Comparison of ENCODE assay signal across 23 cellular contexts in genomic region chr3:168876346-168877035, GRCh38.
DNase-seq lines count a peak whose midpoint lies in the region; ATAC-seq, FAIRE-seq and TF ChIP-seq lines count a peak whose summit lies in the region.
"Had no signal": no experiment of that assay in that cellular context is flagged by ENCODE, and none has a peak within 500 bp of the region (broad histone marks: within the 10 kb centered on the region; RNA-seq: fewer than 3 reads in every experiment).

No MANE protein-coding gene starts in this region.

- H3K27me3 Mint-ChIP-seq in astrocyte (ENCODE audit: low read depth, unreplicated experiment) (no peaks in the 10 kb centered on the region), mesothelial cell of epicardium (ENCODE audit: low read depth) (no peaks in the 10 kb centered on the region)
- H3K27me3 Mint-ChIP-seq: activated T-cell treated with anti-CD3 and anti-CD28 coated beads, Interleukin-2, amount 50 U/mL, for 24 hours; central memory CD8-positive, alpha-beta T cell had no signal

- FAIRE-seq in astrocyte (lab: Jason Lieb, UNC): no peak
- FAIRE-seq: urothelium cell line had no signal

- H3K27me3 ChIP-seq in heart right ventricle (no peaks in the 10 kb centered on the region), astrocyte (ENCODE audit: insufficient read depth, low read length) (no peaks in the 10 kb centered on the region)
- H3K27me3 ChIP-seq: BLaER1 treated with 17β-estradiol and CSF1 and Interleukin-3, amounts not matched to agents 10 nM and 100 nM had no signal

- H3K9me3 Mint-ChIP-seq in astrocyte (ENCODE audit: unreplicated experiment) (no peaks in the 10 kb centered on the region), mesothelial cell of epicardium (no peaks in the 10 kb centered on the region)
- H3K9me3 Mint-ChIP-seq: activated T-cell treated with anti-CD3 and anti-CD28 coated beads, Interleukin-2, amount 50 U/mL, for 24 hours had no signal

- H3K9ac ChIP-seq in astrocyte (ENCODE audit: low read length): no peak overlapping the region
- H3K9ac ChIP-seq: BLaER1 treated with 17β-estradiol and CSF1 and Interleukin-3, amounts not matched to agents 10 nM and 100 nM had no signal

- H2AFZ ChIP-seq in astrocyte (ENCODE audit: low read depth, low read length): no peak overlapping the region

- no peaks in the 10 kb centered on the region for H3K36me3 ChIP-seq in heart right ventricle
- no peaks in the 10 kb centered on the region for H3K36me3 ChIP-seq in astrocyte (ENCODE audit: insufficient read depth, low read length)
- H3K36me3 ChIP-seq: BLaER1 treated with 17β-estradiol and CSF1 and Interleukin-3, amounts not matched to agents 10 nM and 100 nM had no signal

- TF ChIP-seq CTCF in heart right ventricle (IDR thresholded peaks at IDR 0.05): no peak
- TF ChIP-seq CTCF in astrocyte (IDR thresholded peaks at IDR 0.05; ENCODE audit: insufficient read depth, low read depth, low read length): no peak
- TF ChIP-seq CTCF in mesothelial cell of epicardium (IDR thresholded peaks at IDR 0.05; ENCODE audit: unreplicated experiment): no peak
- TF ChIP-seq CTCF in coronary artery (IDR thresholded peaks at IDR 0.05): no peak

- peaks cover 0 to 46% (median 8%) of the 10 kb centered on the region in 9 donors for H3K4me1 ChIP-seq in heart right ventricle
- peaks cover 16% of the 10 kb centered on the region for H3K4me1 ChIP-seq in astrocyte (ENCODE audit: insufficient read depth, low read length)
- H3K4me1 ChIP-seq: BLaER1 treated with 17β-estradiol and CSF1 and Interleukin-3, amounts not matched to agents 10 nM and 100 nM had no signal

- DNase-seq in heart right ventricle (peak in 1 of 2 donors; percentile 35), Right ventricle myocardium superior (no peak), astrocyte (ENCODE audit: low read depth) (peak; percentile 79), mesothelial cell of epicardium (ENCODE audit: low spot score in 2 of 2, unreplicated experiment in 2 of 2) (no peak), RPMI8226 (no peak), C1 segment of cervical spinal cord (lab: John Stamatoyannopoulos, UW) (no peak), coronary artery (ENCODE audit: low spot score) (no peak)
- DNase-seq in stimulated activated naive CD4-positive, alpha-beta T cell (lab: John Stamatoyannopoulos, UW): no peak
- DNase-seq: ACHN; activated naive CD4-positive, alpha-beta T cell treated with Interleukin-2 at 50 U/mL for 16 hours; activated T-cell treated with anti-CD3 and anti-CD28 coated beads, Interleukin-2, amount 50 U/mL, for 24 hours; amygdala; IMR-90; NCI-H1436; NCI-H226; NK-92 treated with Interleukin-12 subunit alpha and Interleukin-12 subunit beta, amount 100 ng/mL, for 24 hours; T1000 had no signal

- H3K4me3 ChIP-seq in heart right ventricle: no peak overlapping the region
- H3K4me3 ChIP-seq in astrocyte (ENCODE audit: insufficient read depth, low read depth, low read length): no peak overlapping the region
- no peak overlapping the region for H3K4me3 ChIP-seq in coronary artery
- H3K4me3 ChIP-seq: BLaER1 treated with 17β-estradiol and CSF1 and Interleukin-3, amounts not matched to agents 10 nM and 100 nM had no signal

- H3K36me3 Mint-ChIP-seq in astrocyte (ENCODE audit: low read depth, unreplicated experiment): no peaks in the 10 kb centered on the region
- peaks cover 7% of the 10 kb centered on the region for H3K36me3 Mint-ChIP-seq in mesothelial cell of epicardium

- H3K27ac ChIP-seq in heart right ventricle (peak overlapping the region in 8 of 10 donors; percentile 39 to 79 (median 70)), astrocyte (ENCODE audit: low read depth, low read length) (no peak overlapping the region), coronary artery (no peak overlapping the region)
- H3K27ac ChIP-seq: BLaER1 treated with 17β-estradiol and CSF1 and Interleukin-3, amounts not matched to agents 10 nM and 100 nM; HL-60 had no signal

- intact Hi-C loops in heart right ventricle (cut with DNase I): loop anchor here in 2 of 10 donors (5.0 to 10.0 kb wide), 2 partner anchors 788 to 791 kb away; partner anchors contain the start of gene MECOM (in 1 of the 2)
- intact Hi-C loops in Right ventricle myocardium superior (cut with DNase I): no loop called here

- H3K4me1 Mint-ChIP-seq in astrocyte (ENCODE audit: low read depth, unreplicated experiment): peaks cover 21% of the 10 kb centered on the region
- H3K4me1 Mint-ChIP-seq in mesothelial cell of epicardium: peaks cover 31% of the 10 kb centered on the region
- H3K4me1 Mint-ChIP-seq: central memory CD8-positive, alpha-beta T cell had no signal

- H3K9me3 ChIP-seq in heart right ventricle: no peaks in the 10 kb centered on the region
- no peaks in the 10 kb centered on the region for H3K9me3 ChIP-seq in astrocyte (ENCODE audit: insufficient read depth, low read depth, low read length)
- H3K9me3 ChIP-seq: BLaER1 treated with 17β-estradiol and CSF1 and Interleukin-3, amounts not matched to agents 10 nM and 100 nM had no signal

- H3K4me2 ChIP-seq in astrocyte (ENCODE audit: low read length): peak overlapping the region; percentile 3
- H3K4me2 ChIP-seq: BLaER1 treated with 17β-estradiol and CSF1 and Interleukin-3, amounts not matched to agents 10 nM and 100 nM had no signal

- ATAC-seq in heart right ventricle: peak; percentile 73 to 93 (median 86)
- ATAC-seq in Right ventricle myocardium superior (ENCODE audit: poor library complexity): no peak
- ATAC-seq: activated CD4-positive, CD25-positive, alpha-beta regulatory T cell treated with anti-CD3 and anti-CD28 coated beads, Interleukin-2, amount 50 U/mL, for 24 hours; SK-N-SH treated with all-trans-retinoic acid at 6 μM for 48 hours had no signal

- H3K27ac Mint-ChIP-seq in astrocyte (ENCODE audit: unreplicated experiment) (peak overlapping the region; percentile 7), mesothelial cell of epicardium (peak overlapping the region; percentile 86)
- H3K27ac Mint-ChIP-seq: activated T-cell treated with anti-CD3 and anti-CD28 coated beads, Interleukin-2, amount 50 U/mL, for 24 hours had no signal

- H3K79me2 ChIP-seq in astrocyte (ENCODE audit: insufficient read depth, low read length): no peaks in the 10 kb centered on the region

- no peaks in the 10 kb centered on the region for H4K20me1 ChIP-seq in astrocyte (ENCODE audit: insufficient read depth, low read length)
- H4K20me1 ChIP-seq: BLaER1 treated with 17β-estradiol and CSF1 and Interleukin-3, amounts not matched to agents 10 nM and 100 nM had no signal

- 56 to 62% methylated on average over 4 of the region's 4 CpGs for WGBS in heart right ventricle, 2 donors

- H3K4me3 Mint-ChIP-seq in astrocyte (ENCODE audit: unreplicated experiment) (no peak overlapping the region), mesothelial cell of epicardium (no peak overlapping the region)
- H3K4me3 Mint-ChIP-seq: activated T-cell treated with anti-CD3 and anti-CD28 coated beads, Interleukin-2, amount 50 U/mL, for 24 hours; central memory CD8-positive, alpha-beta T cell had no signal

Comparison
In these comparisons a context has a peak if more than half of its experiments do, and no peak if none do; other contexts are left out.
1. H3K27ac ChIP-seq: peak in heart right ventricle (8 of 10); none in astrocyte (single experiment) and coronary artery (0 of 2).